ENCODE assay signal across 1 cellular context in the genomic region with DNA sequence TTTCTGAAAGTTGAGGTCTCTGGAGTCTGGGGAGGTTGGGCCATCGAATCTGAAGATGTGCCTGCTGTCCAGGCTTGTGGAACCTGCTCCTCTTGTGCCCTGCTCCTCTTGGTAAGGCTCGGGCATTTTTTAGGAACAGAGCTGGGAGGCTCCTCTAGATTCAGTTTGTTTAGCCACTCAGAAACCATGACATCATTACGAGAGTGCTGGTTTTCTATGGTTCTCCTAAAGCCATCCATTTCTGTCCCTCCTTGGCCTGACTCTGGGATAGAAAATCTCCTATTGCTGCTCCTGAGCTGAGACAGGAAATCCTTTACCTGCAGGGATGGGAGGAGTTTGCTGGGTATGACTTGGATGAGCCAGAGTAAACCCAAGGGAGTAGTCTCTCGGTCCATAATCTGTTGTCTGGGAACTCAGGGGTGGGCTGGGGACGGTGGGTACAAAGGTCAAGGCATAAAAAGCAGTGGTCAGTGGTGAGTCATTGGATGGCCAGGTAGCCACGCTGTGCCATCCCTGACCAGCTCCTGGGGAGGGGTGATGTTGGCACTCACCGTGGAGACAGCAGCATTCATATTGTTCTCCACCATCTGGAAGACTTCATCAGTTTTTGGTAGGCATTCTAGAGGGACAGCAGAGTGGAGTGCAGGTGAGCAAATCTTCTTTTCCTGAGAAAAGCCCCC.
TF ChIP-seq lines count a peak whose summit lies in the region.

No MANE protein-coding gene starts in this region.

TF ChIP-seq in GM12878, 131 proteins besides CTCF, POLR2A, EP300 and RAD21:
- TF ChIP-seq NRF1 (conservative IDR thresholded peaks at IDR 0.05; ENCODE audit: low read depth, low read length) (no peak), RUNX3 (IDR thresholded peaks at IDR 0.05; ENCODE audit: low read length) (no peak)
TF ChIP-seq in GM12878: peak in this region for 0.
